Comparison of ENCODE assay signal across 23 cellular contexts in genomic region chr18:10127721-10128120, GRCh38.
"Had no signal": no experiment of that assay in that cellular context is flagged by ENCODE, and none has a peak within 500 bp of the region (broad histone marks: within the 10 kb centered on the region; RNA-seq: fewer than 3 reads in every experiment).

No MANE protein-coding gene starts in this region.

- H3K27ac Mint-ChIP-seq: immature natural killer cell; naive thymus-derived CD4-positive, alpha-beta T cell; natural killer cell treated with Interleukin-12 subunit alpha and Interleukin-12 subunit beta and Interleukin-15 and Interleukin-18, amount 100 ng/mL, for 72 hours; stimulated activated naive CD8-positive, alpha-beta T cell treated with anti-CD3 and anti-CD28 coated beads, Interleukin-15, Interleukin-2, amounts not matched to agents 100 ng/mL and 50 ng/mL, for 24 hours had no signal

- DNase-seq: glutamatergic neuron; heart left ventricle; hypothalamus; immature natural killer cell; kidney; left colon; left ventricle myocardium inferior; mucosa of descending colon; naive thymus-derived CD4-positive, alpha-beta T cell; nucleus accumbens; pancreas; retina; right cardiac atrium; sigmoid colon; small intestine; spleen; stimulated activated CD4-positive, alpha-beta T cell treated with anti-CD3 and anti-CD28 coated beads, Interleukin-4, amount 100 ng/mL, for 24 hours; stimulated activated naive CD4-positive, alpha-beta T cell; tibial artery; upper lobe of right lung had no signal

- H3K4me1 Mint-ChIP-seq: immature natural killer cell had no signal

- H3K9me3 Mint-ChIP-seq: immature natural killer cell; natural killer cell treated with Interleukin-12 subunit alpha and Interleukin-12 subunit beta and Interleukin-15 and Interleukin-18, amount 100 ng/mL, for 72 hours; neural crest cell; stimulated activated naive CD8-positive, alpha-beta T cell treated with anti-CD3 and anti-CD28 coated beads, Interleukin-15, Interleukin-2, amounts not matched to agents 100 ng/mL and 50 ng/mL, for 24 hours had no signal

- H3K4me3 Mint-ChIP-seq: immature natural killer cell; naive thymus-derived CD4-positive, alpha-beta T cell; natural killer cell treated with Interleukin-12 subunit alpha and Interleukin-12 subunit beta and Interleukin-15 and Interleukin-18, amount 100 ng/mL, for 72 hours; neural crest cell; stimulated activated naive CD8-positive, alpha-beta T cell treated with anti-CD3 and anti-CD28 coated beads, Interleukin-15, Interleukin-2, amounts not matched to agents 100 ng/mL and 50 ng/mL, for 24 hours had no signal

- ATAC-seq: heart left ventricle; left colon; mucosa of descending colon; naive thymus-derived CD4-positive, alpha-beta T cell; natural killer cell treated with Interleukin-12 subunit alpha and Interleukin-12 subunit beta and Interleukin-15 and Interleukin-18, amount 100 ng/mL, for 72 hours; pancreas; right cardiac atrium; upper lobe of right lung had no signal

- H3K36me3 Mint-ChIP-seq: immature natural killer cell; naive thymus-derived CD4-positive, alpha-beta T cell; natural killer cell treated with Interleukin-12 subunit alpha and Interleukin-12 subunit beta and Interleukin-15 and Interleukin-18, amount 100 ng/mL, for 72 hours had no signal
